23 cellular contexts compared by ENCODE assay signal in the genomic region with DNA sequence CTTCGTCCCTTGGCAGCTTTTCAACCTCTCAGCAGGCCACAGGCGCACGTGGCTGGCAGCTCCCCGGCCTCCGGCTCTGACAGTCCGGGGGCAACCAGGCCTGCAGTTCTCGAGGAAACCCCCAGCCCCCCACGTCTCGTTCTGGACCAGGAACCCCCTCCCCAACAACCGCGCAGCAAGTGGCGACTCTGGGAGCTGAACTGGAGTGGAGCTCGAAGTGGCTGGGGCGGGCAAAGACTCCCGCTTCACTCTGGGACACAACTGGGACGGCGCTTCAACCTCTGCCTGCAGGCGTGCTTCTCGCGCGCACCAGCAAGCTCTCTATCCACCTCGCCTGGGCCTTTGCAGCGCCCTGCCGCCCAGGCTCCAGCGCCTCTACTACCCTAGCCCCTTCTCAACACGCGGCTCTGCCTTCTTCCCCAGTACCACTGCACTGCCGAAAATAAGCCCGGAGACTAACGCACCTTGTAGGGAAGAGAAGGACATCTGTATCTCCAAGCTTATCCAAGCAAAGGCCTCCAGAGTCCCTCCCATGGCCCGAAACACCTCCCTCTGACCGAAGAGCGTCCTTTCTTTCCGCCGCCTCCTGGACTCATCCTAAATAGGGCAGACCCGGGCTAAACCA. TPM values are rescaled to one million over a fixed set of nuclear protein-coding genes. Genes with fewer than 3 reads are reported as not detected.
DNase-seq lines count a peak whose midpoint lies in the region; ATAC-seq, FAIRE-seq and TF ChIP-seq lines count a peak whose summit lies in the region.
"Had no signal": no experiment of that assay in that cellular context is flagged by ENCODE, and none has a peak within 500 bp of the region (broad histone marks: within the 10 kb centered on the region; RNA-seq: fewer than 3 reads in every experiment).

No MANE protein-coding gene starts in this region.

- peaks cover 0 to 9% (median 0%) of the 10 kb centered on the region in 4 experiments; a peak in 1 of 8 replicates for H3K36me3 ChIP-seq in H1 (ENCODE audit: control insufficient read depth in 2 of 4, insufficient read depth in 4 of 4, low read length in 3 of 4)
- H3K36me3 ChIP-seq: SJSA1, thoracic aorta had no signal

- H3K4ac ChIP-seq in H1 (replicated peaks; ENCODE audit: insufficient read length, low read depth, low read length): no peak overlapping the region

- H2BK15ac ChIP-seq in H1 (ENCODE audit: low read length): no peak overlapping the region

- 6% methylated on average over 36 of the region's 36 CpGs; no CpG with 5 or more reads in 1 of the 2 experiments for WGBS in H1 (ENCODE audit: extremely low coverage in 1 of 2, insufficient coverage in 1 of 2, insufficient read length in 1 of 2, insufficient replicate concordance in 2 of 2, low coverage in 1 of 2, low lambda C conversion rate in 2 of 2, missing lambda C conversion rate in 1 of 2), 2 experiments

- no peak overlapping the region for H4K8ac ChIP-seq in H1 (ENCODE audit: extremely low read depth, insufficient read depth, low read length)

- no peak overlapping the region for H2BK5ac ChIP-seq in H1 (ENCODE audit: low read depth, low read length)

- H3K23ac ChIP-seq in H1 (ENCODE audit: insufficient read length): no peak overlapping the region

- H3K56ac ChIP-seq in H1 (replicated peaks; ENCODE audit: insufficient read length, low read depth, low read length): no peak overlapping the region

- no peak overlapping the region for H4K5ac ChIP-seq in H1 (ENCODE audit: insufficient read length, low read depth, low read length)

- no peak overlapping the region for H3K27ac Mint-ChIP-seq in nephron progenitor cell
- H3K27ac Mint-ChIP-seq: CD8-positive, alpha-beta memory T cell; stimulated activated effector memory CD8-positive, alpha-beta T cell treated with anti-CD3 and anti-CD28 coated beads, Interleukin-12 subunit alpha, Interleukin-12 subunit beta, amount 100 ng/mL, for 72 hours had no signal

- H3K4me3 ChIP-seq in H1 (ENCODE audit: extremely low read depth in 1 of 4, insufficient read depth in 2 of 4, low read depth in 3 of 4, low read length in 4 of 4): no peak overlapping the region; a peak in 1 of 8 replicates
- H3K4me3 ChIP-seq: PC-9, SJSA1 had no signal

- peaks cover 100% of the 10 kb centered on the region for H3K27me3 Mint-ChIP-seq in nephron progenitor cell (ENCODE audit: low read depth, poor library complexity)

- H3K4me3 Mint-ChIP-seq in nephron progenitor cell: peak overlapping the region; percentile 2
- H3K4me3 Mint-ChIP-seq: CD8-positive, alpha-beta memory T cell; stimulated activated effector memory CD8-positive, alpha-beta T cell treated with anti-CD3 and anti-CD28 coated beads, Interleukin-12 subunit alpha, Interleukin-12 subunit beta, amount 100 ng/mL, for 72 hours had no signal

- H3K36me3 Mint-ChIP-seq in nephron progenitor cell (ENCODE audit: low read depth): no peaks in the 10 kb centered on the region
- H3K36me3 Mint-ChIP-seq: CD8-positive, alpha-beta memory T cell; stimulated activated effector memory CD8-positive, alpha-beta T cell treated with anti-CD3 and anti-CD28 coated beads, Interleukin-12 subunit alpha, Interleukin-12 subunit beta, amount 100 ng/mL, for 72 hours had no signal

- TF ChIP-seq CTCF in H1 (IDR thresholded peaks at IDR 0.05; ENCODE audit: control extremely low read depth in 1 of 3, insufficient read depth in 1 of 3, low read depth in 1 of 3, low read length in 3 of 3) (no peak), nephron progenitor cell (IDR thresholded peaks at IDR 0.05) (no peak)

- POLR2A ChIA-PET in H1 (lab: Charles Lee; ENCODE audit: partially characterized antibody): interaction anchor here (1.1 to 1.8 kb wide), 4 partner anchors 12 to 140 kb away, joined by 3 to 6 read pairs (median 4); no protein-coding TSS in a partner anchor

- H3K79me1 ChIP-seq in H1 (ENCODE audit: low read depth, low read length): no peaks in the 10 kb centered on the region

- TF ChIP-seq RAD21 in H1 (IDR thresholded peaks at IDR 0.05 in 1 of 2, conservative IDR thresholded peaks at IDR 0.05 in 1 of 2; ENCODE audit: low read depth in 2 of 2, low read length in 2 of 2): no peak

- H3K4me1 ChIP-seq in H1 (replicated peaks in 1 of 4; ENCODE audit: control insufficient read depth in 3 of 4, insufficient read depth in 4 of 4, low read length in 3 of 4): peaks cover 0 to 20% (median 12%) of the 10 kb centered on the region in 4 experiments; a peak in 6 of 7 replicates

- no peak overlapping the region for H2BK20ac ChIP-seq in H1 (ENCODE audit: low read length)

- peak overlapping the region; percentile 26 to 57; a peak in 3 of 4 replicates for H3K4me2 ChIP-seq in H1 (ENCODE audit: insufficient read depth in 1 of 2, low read depth in 2 of 2, low read length in 2 of 2)
- H3K4me2 ChIP-seq: PC-9 had no signal

- CTCF ChIA-PET in H1 (lab: Charles Lee; ENCODE audit: partially characterized antibody): interaction anchor here (0.5 to 11.9 kb wide), 28 partner anchors 11 to 694 kb away, joined by 3 to 395 read pairs (median 16); a partner anchor contains a TSS

- H3K9me3 Mint-ChIP-seq in nephron progenitor cell: no peaks in the 10 kb centered on the region

- peaks cover 29 to 31% of the 10 kb centered on the region in 2 experiments for H4K20me1 ChIP-seq in H1 (replicated peaks in 1 of 2; ENCODE audit: control insufficient read depth in 1 of 2, insufficient read depth in 2 of 2, low read length in 2 of 2)

- H4K91ac ChIP-seq in H1 (replicated peaks; ENCODE audit: insufficient read length, low read length): no peak overlapping the region

- peaks cover 90 to 100% (median 99%) of the 10 kb centered on the region in 4 experiments for H3K27me3 ChIP-seq in H1 (replicated peaks in 1 of 4; ENCODE audit: control insufficient read depth in 3 of 4, extremely low read depth in 1 of 4, insufficient read depth in 3 of 4, low read length in 3 of 4)

- TF ChIP-seq POLR2A in H1 (IDR thresholded peaks at IDR 0.05; ENCODE audit: control extremely low read depth in 1 of 2, low read depth in 2 of 2, low read length in 2 of 2): no peak

- no peak for TF ChIP-seq EP300 in H1 (IDR thresholded peaks at IDR 0.05; ENCODE audit: borderline replicate concordance in 1 of 2, low read depth in 2 of 2, low read length in 2 of 2)

- H2BK120ac ChIP-seq in H1 (replicated peaks; ENCODE audit: low read depth, low read length): no peak overlapping the region

- H3K18ac ChIP-seq in H1 (ENCODE audit: extremely low read depth, low read length): no peak overlapping the region

- no peak overlapping the region for H3K9ac ChIP-seq in H1 (replicated peaks in 1 of 4; ENCODE audit: extremely low read depth in 1 of 4, low read depth in 3 of 4, low read length in 3 of 4)

- H2BK12ac ChIP-seq in H1 (ENCODE audit: low read depth, low read length): 0 out of 2 replicates have a peak overlapping the region, but pooled peaks have one; percentile 68

- peak overlapping the region; percentile 8; the same call in 1 of the 2 replicates for H2AK5ac ChIP-seq in H1 (ENCODE audit: low read depth, low read length)

- no peak overlapping the region for H3K14ac ChIP-seq in H1 (ENCODE audit: insufficient read length)

- DNase-seq in AG08396 (ENCODE audit: low spot score) (peak; percentile 13), DMS79 treated with DMSO at 0.1 percent for 48 hours (lab: John Stamatoyannopoulos, UW) (peak; percentile 95), H1 (ENCODE audit: low read depth in 1 of 2, low spot score in 2 of 2) (peak in 1 of 2 experiments; percentile 73), nephron progenitor cell (peak; percentile 40)
- DNase-seq: activated CD4-positive, CD25-positive, alpha-beta regulatory T cell treated with anti-CD3 and anti-CD28 coated beads, Interleukin-2, amount 50 U/mL, for 72 hours; CD8-positive, alpha-beta memory T cell; central memory CD4-positive, alpha-beta T cell; dorsolateral prefrontal cortex; erythroblast; HCEC 1CT; left cardiac atrium; midbrain; NCI-H748 treated with DMSO at 0.1 percent for 48 hours; PC-9; stimulated activated CD4-positive, alpha-beta T cell treated with anti-CD3 and anti-CD28 coated beads, Interleukin-15, amount 100 ng/mL, for 24 hours; T-helper 9 cell had no signal

- FAIRE-seq in H1 (lab: Jason Lieb, UNC): no peak
- FAIRE-seq: frontal cortex had no signal

- H2AFZ ChIP-seq in H1 (ENCODE audit: low read length): no peak overlapping the region
- H2AFZ ChIP-seq: PC-9 had no signal

- ATAC-seq in HG03135 (IDR thresholded peaks at IDR 0.05; ENCODE audit: unreplicated experiment) (no peak), HG02623 (IDR thresholded peaks at IDR 0.05; ENCODE audit: unreplicated experiment) (no peak), HG03175 (IDR thresholded peaks at IDR 0.05; ENCODE audit: unreplicated experiment) (no peak)
- ATAC-seq: left cardiac atrium; stimulated activated effector memory CD8-positive, alpha-beta T cell treated with anti-CD3 and anti-CD28 coated beads, Interleukin-12 subunit alpha, Interleukin-12 subunit beta, amount 100 ng/mL, for 72 hours had no signal

- H3K4me1 Mint-ChIP-seq in nephron progenitor cell: peaks cover 19% of the 10 kb centered on the region

- peaks cover 10% of the 10 kb centered on the region; the same call in 1 of the 2 replicates for H3K23me2 ChIP-seq in H1 (ENCODE audit: low read depth, low read length)

- no peak overlapping the region for H3K27ac ChIP-seq in H1 (ENCODE audit: low read depth, low read length)
- H3K27ac ChIP-seq: dorsolateral prefrontal cortex, PC-9, SJSA1 had no signal

- no peaks in the 10 kb centered on the region for H3K9me3 ChIP-seq in H1 (ENCODE audit: insufficient read depth in 2 of 2, low read depth in 1 of 2, low read length in 1 of 2)
- H3K9me3 ChIP-seq: SJSA1, thoracic aorta had no signal

- no peaks in the 10 kb centered on the region for H3K79me2 ChIP-seq in H1 (ENCODE audit: control insufficient read depth in 1 of 2, insufficient read depth in 2 of 2, low read length in 2 of 2)

RNA-seq across cellular contexts. Expression of a gene that starts 2.4 kb away (rescaled TPM):
- total RNA-seq in H1 (2021; fragmentation: NEBNext Ultra II Directional; extraction: Animal tissue kit (Norgen Biotek cat#: 25700)): not detected in 2 replicates
- not detected in 2 replicates for polyA plus RNA-seq in H1 (2011; rRNA removed)
- polyA plus RNA-seq in H1 (2011; cell fraction: cytosol; rRNA removed): not detected
- polyA plus RNA-seq in H1 (2011; cell fraction: nucleus; rRNA removed): not detected
- not detected in 4 replicates for polyA plus RNA-seq in H1 (2012, experiment 1 of 2)
- not detected for polyA plus RNA-seq in H1 (2012, experiment 2 of 2)
- not detected for polyA plus RNA-seq in H1 (2013, experiment 1 of 2)
- polyA plus RNA-seq in H1 (2013, experiment 2 of 2): not detected
- polyA minus RNA-seq in H1 (2011; rRNA and poly(A)+ RNA removed): not detected in 2 replicates
- polyA minus RNA-seq in H1 (2011; cell fraction: cytosol; rRNA and poly(A)+ RNA removed): not detected
- polyA minus RNA-seq in H1 (2011; cell fraction: nucleus; rRNA and poly(A)+ RNA removed): not detected
- total RNA-seq: CD8-positive, alpha-beta memory T cell; left cardiac atrium; PC-9; SJSA1; thoracic aorta had no signal
- polyA plus RNA-seq: CD8-positive, alpha-beta memory T cell had no signal

RNA-seq across cellular contexts. Expression of a gene that starts 60.0 kb away (rescaled TPM):
- not detected in 2 replicates for total RNA-seq in H1 (2021; fragmentation: NEBNext Ultra II Directional; extraction: Animal tissue kit (Norgen Biotek cat#: 25700))
- not detected in 2 replicates for polyA plus RNA-seq in H1 (2011; rRNA removed)
- not detected for polyA plus RNA-seq in H1 (2011; cell fraction: cytosol; rRNA removed)
- not detected for polyA plus RNA-seq in H1 (2011; cell fraction: nucleus; rRNA removed)
- not detected in 4 replicates for polyA plus RNA-seq in H1 (2012, experiment 1 of 2)
- polyA plus RNA-seq in H1 (2012, experiment 2 of 2): not detected
- polyA plus RNA-seq in H1 (2013, experiment 1 of 2): 0.12 TPM
- 0.13 TPM for polyA plus RNA-seq in H1 (2013, experiment 2 of 2)
- polyA minus RNA-seq in H1 (2011; rRNA and poly(A)+ RNA removed): not detected in 2 replicates
- not detected for polyA minus RNA-seq in H1 (2011; cell fraction: cytosol; rRNA and poly(A)+ RNA removed)
- polyA minus RNA-seq in H1 (2011; cell fraction: nucleus; rRNA and poly(A)+ RNA removed): not detected
- total RNA-seq: CD8-positive, alpha-beta memory T cell; frontal cortex; left cardiac atrium; SJSA1; thoracic aorta had no signal
- polyA plus RNA-seq: CD8-positive, alpha-beta memory T cell had no signal
